ENCODE assay signal across 17 cellular contexts in the genomic region with DNA sequence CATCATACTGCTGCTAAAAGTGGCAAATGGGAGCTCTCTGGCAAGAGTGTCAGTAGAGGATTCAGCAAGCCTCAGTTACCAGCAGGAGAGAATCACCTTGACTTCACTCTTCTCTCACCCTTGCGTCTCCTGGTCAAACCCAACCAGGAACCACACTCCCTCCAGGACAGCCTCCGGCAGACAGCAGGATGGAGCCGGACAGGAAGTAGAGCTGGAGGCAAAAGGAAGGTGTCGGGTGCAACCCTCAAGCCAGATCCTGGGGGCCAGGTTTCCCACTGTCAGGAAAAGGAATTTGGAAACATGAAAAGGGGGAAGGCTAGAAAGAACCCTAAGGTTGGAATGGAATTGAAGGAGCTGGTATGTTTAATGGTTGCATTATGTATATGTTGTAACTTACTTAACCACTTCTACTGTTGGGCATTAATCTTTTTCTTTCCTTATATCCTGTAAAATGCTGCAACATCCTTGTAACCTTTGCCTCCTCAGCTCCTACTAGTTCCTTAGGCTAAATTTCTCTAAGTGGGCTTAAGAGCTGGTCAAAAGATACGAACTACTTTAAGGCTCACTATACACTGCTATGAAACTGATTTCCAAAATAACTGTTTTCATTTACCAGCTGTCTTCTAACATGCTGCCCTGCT. TPM values are rescaled to one million over a fixed set of nuclear protein-coding genes. Genes with fewer than 3 reads are reported as not detected.
DNase-seq lines count a peak whose midpoint lies in the region; ATAC-seq and TF ChIP-seq lines count a peak whose summit lies in the region.
"Had no signal": no experiment of that assay in that cellular context is flagged by ENCODE, and none has a peak within 500 bp of the region (broad histone marks: within the 10 kb centered on the region; RNA-seq: fewer than 3 reads in every experiment).

No MANE protein-coding gene starts in this region.

- in situ Hi-C loops in G401 (cut with HindIII; ENCODE audit: low sequenced_read_pairs) = no loop called here

- H3K4me3 Mint-ChIP-seq in CD4-positive, alpha-beta T cell = peak overlapping the region; percentile 80
- no peak overlapping the region for H3K4me3 Mint-ChIP-seq in activated CD8-positive, alpha-beta T cell treated with anti-CD3 and anti-CD28 coated beads, Interleukin-2, amount 10 ng/mL, durations not matched to agents 7 days and 5 days
- peak overlapping the region in 4 of 8 donors; percentile 22 to 59 (median 41) for H3K4me3 Mint-ChIP-seq in naive B cell
- H3K4me3 Mint-ChIP-seq: brain had no signal

- H3K9me3 ChIP-seq in CD4-positive, alpha-beta T cell (ENCODE audit: control insufficient read depth, low read length) = no peaks in the 10 kb centered on the region
- H3K9me3 ChIP-seq: esophagus muscularis mucosa, heart right ventricle, prostate gland had no signal

- no peaks in the 10 kb centered on the region for H3K27me3 ChIP-seq in CD4-positive, alpha-beta T cell (ENCODE audit: control insufficient read depth, insufficient read depth, low read length)
- H3K27me3 ChIP-seq: esophagus muscularis mucosa, heart right ventricle had no signal

- CTCF ChIA-PET in CD4-positive, alpha-beta T cell (lab: Charles Lee) = interaction anchor here (1.1 kb wide), 1 partner anchor 38 kb away, joined by 3 read pairs; no protein-coding TSS in a partner anchor
- CTCF ChIA-PET in activated CD8-positive, alpha-beta T cell treated with anti-CD3 and anti-CD28 coated beads, Interleukin-2, amount 10 ng/mL, durations not matched to agents 7 days and 5 days (lab: Charles Lee) = interaction anchor here (1.0 to 2.9 kb wide), 13 partner anchors 9 to 245 kb away, joined by 3 to 19 read pairs (median 6); no protein-coding TSS in a partner anchor

- peaks cover 98% of the 10 kb centered on the region for H3K4me1 Mint-ChIP-seq in CD4-positive, alpha-beta T cell (ENCODE audit: low read depth)
- peaks cover 94% of the 10 kb centered on the region for H3K4me1 Mint-ChIP-seq in activated CD8-positive, alpha-beta T cell treated with anti-CD3 and anti-CD28 coated beads, Interleukin-2, amount 10 ng/mL, durations not matched to agents 7 days and 5 days (ENCODE audit: low read depth)
- peaks cover 78 to 97% (median 84%) of the 10 kb centered on the region in 3 donors for H3K4me1 Mint-ChIP-seq in naive B cell

- TF ChIP-seq CTCF in CD4-positive, alpha-beta T cell (IDR thresholded peaks at IDR 0.05) = no peak
- no peak for TF ChIP-seq CTCF in GM12865 (IDR thresholded peaks at IDR 0.05; ENCODE audit: insufficient read depth, low read depth, low read length, missing control alignments)

- H3K36me3 Mint-ChIP-seq in CD4-positive, alpha-beta T cell (ENCODE audit: low read depth) = peaks cover 80% of the 10 kb centered on the region
- H3K36me3 Mint-ChIP-seq in activated CD8-positive, alpha-beta T cell treated with anti-CD3 and anti-CD28 coated beads, Interleukin-2, amount 10 ng/mL, durations not matched to agents 7 days and 5 days (ENCODE audit: low read depth) = peaks cover 38% of the 10 kb centered on the region
- H3K36me3 Mint-ChIP-seq in naive B cell = no peaks in the 10 kb centered on the region

- H3K9me3 Mint-ChIP-seq in CD4-positive, alpha-beta T cell = no peaks in the 10 kb centered on the region
- no peaks in the 10 kb centered on the region for H3K9me3 Mint-ChIP-seq in activated CD8-positive, alpha-beta T cell treated with anti-CD3 and anti-CD28 coated beads, Interleukin-2, amount 10 ng/mL, durations not matched to agents 7 days and 5 days (ENCODE audit: insufficient read depth)
- H3K9me3 Mint-ChIP-seq in naive B cell = no peaks in the 10 kb centered on the region
- H3K9me3 Mint-ChIP-seq: brain had no signal

- POLR2A ChIA-PET in CD4-positive, alpha-beta T cell (lab: Charles Lee) = interaction anchor here (0.9 to 2.2 kb wide), 10 partner anchors 13 to 78 kb away, joined by 3 to 12 read pairs (median 4); no protein-coding TSS in a partner anchor
- POLR2A ChIA-PET in activated CD8-positive, alpha-beta T cell treated with anti-CD3 and anti-CD28 coated beads, Interleukin-2, amount 10 ng/mL, durations not matched to agents 7 days and 5 days (lab: Charles Lee) = interaction anchor here (1.1 to 1.4 kb wide), 3 partner anchors 18 to 38 kb away, joined by 3 read pairs; no protein-coding TSS in a partner anchor

- peak overlapping the region; percentile 7; the same call in 1 of the 2 replicates for H3K4me3 ChIP-seq in GM12865 (ENCODE audit: low read depth, low read length)
- H3K4me3 ChIP-seq: esophagus muscularis mucosa, heart right ventricle, prostate gland had no signal

- H3K27ac Mint-ChIP-seq in CD4-positive, alpha-beta T cell = peak overlapping the region; percentile 85
- peak overlapping the region; percentile 68 for H3K27ac Mint-ChIP-seq in activated CD8-positive, alpha-beta T cell treated with anti-CD3 and anti-CD28 coated beads, Interleukin-2, amount 10 ng/mL, durations not matched to agents 7 days and 5 days
- H3K27ac Mint-ChIP-seq in naive B cell = peak overlapping the region in 5 of 6 donors; percentile 42 to 95 (median 74)
- H3K27ac Mint-ChIP-seq: brain had no signal

- no peaks in the 10 kb centered on the region for H3K27me3 Mint-ChIP-seq in CD4-positive, alpha-beta T cell
- H3K27me3 Mint-ChIP-seq in activated CD8-positive, alpha-beta T cell treated with anti-CD3 and anti-CD28 coated beads, Interleukin-2, amount 10 ng/mL, durations not matched to agents 7 days and 5 days (ENCODE audit: low read depth) = no peaks in the 10 kb centered on the region
- no peaks in the 10 kb centered on the region for H3K27me3 Mint-ChIP-seq in naive B cell
- H3K27me3 Mint-ChIP-seq: brain had no signal

- peak overlapping the region; percentile 51 for H3K27ac ChIP-seq in CD4-positive, alpha-beta T cell (ENCODE audit: low read depth, low read length)
- H3K27ac ChIP-seq: C4-2B, esophagus muscularis mucosa, KMS-11, prostate gland had no signal

- no peak for ATAC-seq in CD4-positive, alpha-beta T cell (ENCODE audit: poor library complexity)
- ATAC-seq in activated CD8-positive, alpha-beta T cell treated with anti-CD3 and anti-CD28 coated beads, Interleukin-2, amount 10 ng/mL, durations not matched to agents 7 days and 5 days = peak; percentile 10
- ATAC-seq in naive B cell (ENCODE audit: low read depth in 2 of 2) = no peak
- ATAC-seq: heart right ventricle had no signal

- DNase-seq in CD4-positive, alpha-beta T cell = no peak
- DNase-seq in GM12865 (ENCODE audit: low read depth) = no peak
- no peak for DNase-seq in activated CD8-positive, alpha-beta T cell treated with anti-CD3 and anti-CD28 coated beads, Interleukin-2, amount 10 ng/mL, durations not matched to agents 7 days and 5 days
- DNase-seq in naive B cell = no peak
- no peak for DNase-seq in DMS153 (lab: John Stamatoyannopoulos, UW)
- DNase-seq in G401 (ENCODE audit: low spot score) = no peak
- DNase-seq in occipital lobe (lab: John Stamatoyannopoulos, UW) = no peak
- no peak for DNase-seq in COLO829 (ENCODE audit: low spot score)
- DNase-seq: dermis blood vessel endothelial cell, heart right ventricle, NCI-H1436, NCI-H446 had no signal

- intact Hi-C loops in CD4-positive, alpha-beta T cell (cut with DNase I, micrococcal nuclease) = loop anchor here in 1 of 2 experiments (2.0 kb wide), 1 partner anchor 17 kb away; no protein-coding TSS in a partner anchor

RNA-seq across cellular contexts. Expression of gene CYTH1, which starts 40.3 kb away (rescaled TPM):
- 100 to 1,000 TPM; 521 to 525 TPM for total RNA-seq in CD4-positive, alpha-beta T cell
- total RNA-seq in activated CD8-positive, alpha-beta T cell treated with anti-CD3 and anti-CD28 coated beads, Interleukin-2, amount 10 ng/mL, durations not matched to agents 7 days and 5 days = 100 to 1,000 TPM; 137 to 138 TPM
- 100 to 1,000 TPM; 165 to 235 (median 190) TPM for polyA plus RNA-seq in naive B cell (ENCODE audit: low read depth in 6 of 6)
- 21.7 and 28.1 TPM in 2 replicates for total RNA-seq in G401 (2014; rRNA removed; shearing (Covaris generic))
- 82.2 TPM for total RNA-seq in occipital lobe
